In genomic region chr3:53114412-53115074, GRCh38 we compare ENCODE assay signal across 12 cellular contexts. TPM values are rescaled to one million over a fixed set of nuclear protein-coding genes. Genes with fewer than 3 reads are reported as not detected.
DNase-seq lines count a peak whose midpoint lies in the region; ATAC-seq, FAIRE-seq and TF ChIP-seq lines count a peak whose summit lies in the region.
"Had no signal": no experiment of that assay in that cellular context is flagged by ENCODE, and none has a peak within 500 bp of the region (broad histone marks: within the 10 kb centered on the region; RNA-seq: fewer than 3 reads in every experiment).

No MANE protein-coding gene starts in this region.

- H3K36me3 ChIP-seq in astrocyte (ENCODE audit: insufficient read depth, low read length) (peaks cover 23% of the 10 kb centered on the region), neutrophil (peaks cover 13% of the 10 kb centered on the region)

- no peak overlapping the region for H3K27ac Mint-ChIP-seq in astrocyte (ENCODE audit: unreplicated experiment)
- H3K27ac Mint-ChIP-seq: activated naive CD8-positive, alpha-beta T cell treated with anti-CD3 and anti-CD28 coated beads, Interleukin-2, amount 10 ng/mL, durations not matched to agents 7 days and 5 days; nephron progenitor cell; WTC11 had no signal

- H3K9me3 Mint-ChIP-seq in astrocyte (ENCODE audit: unreplicated experiment): no peaks in the 10 kb centered on the region
- H3K9me3 Mint-ChIP-seq: activated naive CD8-positive, alpha-beta T cell treated with anti-CD3 and anti-CD28 coated beads, Interleukin-2, amount 10 ng/mL, durations not matched to agents 7 days and 5 days; nephron progenitor cell; WTC11 had no signal

- H3K4me1 ChIP-seq in astrocyte (ENCODE audit: insufficient read depth, low read length) (peaks cover 12% of the 10 kb centered on the region), neutrophil (ENCODE audit: control insufficient read depth in 1 of 2, insufficient read depth in 1 of 2, low read depth in 1 of 2, low read length in 1 of 2) (peaks cover 36 to 37% of the 10 kb centered on the region in 2 experiments)

- no peak overlapping the region for H3K4me3 Mint-ChIP-seq in astrocyte (ENCODE audit: unreplicated experiment)
- H3K4me3 Mint-ChIP-seq: activated naive CD8-positive, alpha-beta T cell treated with anti-CD3 and anti-CD28 coated beads, Interleukin-2, amount 10 ng/mL, durations not matched to agents 7 days and 5 days; nephron progenitor cell; WTC11 had no signal

- FAIRE-seq in astrocyte (lab: Jason Lieb, UNC): no peak

- no peak for TF ChIP-seq CTCF in astrocyte (IDR thresholded peaks at IDR 0.05; ENCODE audit: insufficient read depth, low read depth, low read length)
- TF ChIP-seq CTCF in neutrophil (IDR thresholded peaks at IDR 0.05): peak; percentile 38

- H3K9ac ChIP-seq in astrocyte (ENCODE audit: low read length): no peak overlapping the region

- H3K4me3 ChIP-seq in astrocyte (ENCODE audit: insufficient read depth, low read depth, low read length) (no peak overlapping the region), neutrophil (ENCODE audit: low read depth in 1 of 2, low read length in 1 of 2) (peak overlapping the region; percentile 38 to 46)
- H3K4me3 ChIP-seq: suprapubic skin had no signal

- no peaks in the 10 kb centered on the region for H3K9me3 ChIP-seq in astrocyte (ENCODE audit: insufficient read depth, low read depth, low read length)
- H3K9me3 ChIP-seq in neutrophil: no peaks in the 10 kb centered on the region
- H3K9me3 ChIP-seq: suprapubic skin had no signal

- no peaks in the 10 kb centered on the region for H3K27me3 Mint-ChIP-seq in astrocyte (ENCODE audit: low read depth, unreplicated experiment)
- H3K27me3 Mint-ChIP-seq: activated naive CD8-positive, alpha-beta T cell treated with anti-CD3 and anti-CD28 coated beads, Interleukin-2, amount 10 ng/mL, durations not matched to agents 7 days and 5 days had no signal

- no peaks in the 10 kb centered on the region for H3K79me2 ChIP-seq in astrocyte (ENCODE audit: insufficient read depth, low read length)

- peaks cover 9% of the 10 kb centered on the region for H3K36me3 Mint-ChIP-seq in astrocyte (ENCODE audit: low read depth, unreplicated experiment)

- H3K27me3 ChIP-seq in astrocyte (ENCODE audit: insufficient read depth, low read length) (no peaks in the 10 kb centered on the region), neutrophil (no peaks in the 10 kb centered on the region)
- H3K27me3 ChIP-seq: suprapubic skin had no signal

- no peak for DNase-seq in activated CD4-positive, CD25-positive, alpha-beta regulatory T cell treated with anti-CD3 and anti-CD28 coated beads, Interleukin-2, amount 50 U/mL, for 72 hours
- DNase-seq in HT1080 (ENCODE audit: low read depth) (peak; percentile 95), astrocyte (ENCODE audit: low read depth) (peak; percentile 29)

- H4K20me1 ChIP-seq in astrocyte (ENCODE audit: insufficient read depth, low read length): peaks cover 4% of the 10 kb centered on the region

- H3K4me2 ChIP-seq in astrocyte (ENCODE audit: low read length): no peak overlapping the region

- H3K27ac ChIP-seq in astrocyte (ENCODE audit: low read depth, low read length) (no peak overlapping the region), neutrophil (peak overlapping the region; percentile 96)
- H3K27ac ChIP-seq: suprapubic skin had no signal

- peak; percentile 61 to 77 for ATAC-seq in activated CD4-positive, CD25-positive, alpha-beta regulatory T cell treated with anti-CD3 and anti-CD28 coated beads, Interleukin-2, amount 50 U/mL, for 24 hours
- ATAC-seq in GM19035 (IDR thresholded peaks at IDR 0.05; ENCODE audit: unreplicated experiment): no peak
- ATAC-seq in HG02870 (IDR thresholded peaks at IDR 0.05; ENCODE audit: unreplicated experiment): no peak
- no peak for ATAC-seq in GM18868 (IDR thresholded peaks at IDR 0.05; ENCODE audit: unreplicated experiment)

- H2AFZ ChIP-seq in astrocyte (ENCODE audit: low read depth, low read length): no peak overlapping the region

- H3K4me1 Mint-ChIP-seq in astrocyte (ENCODE audit: low read depth, unreplicated experiment): no peaks in the 10 kb centered on the region
- H3K4me1 Mint-ChIP-seq: WTC11 had no signal

RNA-seq across cellular contexts. Expression of gene RFT1, which starts 15.7 kb away (rescaled TPM):
- total RNA-seq in HT1080 (2014; rRNA removed; shearing (Covaris generic)): 19.5 and 35.0 TPM in 2 replicates
- 38.3 and 48.0 TPM in 2 replicates for polyA plus RNA-seq in HT1080 (2015; cell fraction: cytosol; rRNA removed)
- 38.2 and 41.4 TPM in 2 replicates for polyA plus RNA-seq in HT1080 (2015; cell fraction: nucleus; rRNA removed)
- total RNA-seq in astrocyte: 19.2 and 23.0 TPM in 2 replicates

RNA-seq across cellular contexts. Expression of gene PRKCD, which starts 46.5 kb away (rescaled TPM):
- total RNA-seq in HT1080 (2014; rRNA removed; shearing (Covaris generic)): 5.5 and 7.4 TPM in 2 replicates
- 50.0 and 54.7 TPM in 2 replicates for polyA plus RNA-seq in HT1080 (2015; cell fraction: cytosol; rRNA removed)
- 62.3 and 71.9 TPM in 2 replicates for polyA plus RNA-seq in HT1080 (2015; cell fraction: nucleus; rRNA removed)
- total RNA-seq in astrocyte: 25.4 and 28.8 TPM in 2 replicates

Comparison
In these comparisons a context has a peak if more than half of its experiments do, and no peak if none do; other contexts are left out.
1. ATAC-seq: peak in activated CD4-positive, CD25-positive, alpha-beta regulatory T cell treated with anti-CD3 and anti-CD28 coated beads, Interleukin-2, amount 50 U/mL, for 24 hours (2 of 2); none in GM19035 (single experiment), HG02870 (single experiment) and GM18868 (single experiment).